ENCODE assay signal across 1 cellular context in genomic region chr7:148763622-148764021, GRCh38.
TF ChIP-seq lines count a peak whose summit lies in the region.

No MANE protein-coding gene starts in this region.

TF ChIP-seq in SK-N-SH treated with all-trans-retinoic acid at 6 μM for 48 hours, 23 proteins besides CTCF, POLR2A, EP300 and RAD21 (continued from another document):
- TF ChIP-seq PATZ1 (CRISPR knock-in tag; IDR thresholded peaks at IDR 0.05; ENCODE audit: borderline replicate concordance), result no peak
